Comparison of ENCODE assay signal across 28 cellular contexts in genomic region chr18:46456691-46457090, GRCh38.
"Had no signal": no experiment of that assay in that cellular context is flagged by ENCODE, and none has a peak within 500 bp of the region (broad histone marks: within the 10 kb centered on the region; RNA-seq: fewer than 3 reads in every experiment).

No MANE protein-coding gene starts in this region.

- H3K4me1 Mint-ChIP-seq: stimulated activated effector memory CD8-positive, alpha-beta T cell treated with anti-CD3 and anti-CD28 coated beads, Interleukin-12 subunit alpha, Interleukin-12 subunit beta, amount 100 ng/mL, for 72 hours; stimulated activated memory B cell treated with anti-CD40 and anti-IgM and Interleukin-4, amounts not matched to agents 10 μg/mL and 1 μg/mL and 100 μg/mL, for 72 hours; stimulated activated naive B cell treated with anti-CD40 and anti-IgM and Interleukin-4, amounts not matched to agents 10 μg/mL and 1 μg/mL and 100 μg/mL, for 72 hours; stimulated activated naive CD8-positive, alpha-beta T cell treated with anti-CD3 and anti-CD28 coated beads, Interleukin-15, amount 100 ng/mL, for 72 hours had no signal

- H3K27ac ChIP-seq: stomach, suprapubic skin, testis, thoracic aorta, thyroid gland, tibial artery, tibial nerve, transverse colon, upper lobe of left lung, upper lobe of right lung, uterus, vagina had no signal

- H3K9me3 ChIP-seq: suprapubic skin, testis, thoracic aorta, thyroid gland, transverse colon, upper lobe of left lung, upper lobe of right lung, uterus, vagina had no signal

- H3K27me3 Mint-ChIP-seq: stimulated activated naive CD8-positive, alpha-beta T cell treated with anti-CD3 and anti-CD28 coated beads, Interleukin-15, Interleukin-2, amounts not matched to agents 100 ng/mL and 50 ng/mL, for 24 hours; type B pancreatic cell had no signal

- H3K4me1 ChIP-seq: stomach, suprapubic skin, testis, thyroid gland, tibial artery, tibial nerve, transverse colon, upper lobe of left lung, upper lobe of right lung, uterus, vagina had no signal

- H3K27ac Mint-ChIP-seq: stimulated activated effector memory CD8-positive, alpha-beta T cell treated with anti-CD3 and anti-CD28 coated beads, Interleukin-12 subunit alpha, Interleukin-12 subunit beta, amount 100 ng/mL, for 72 hours; stimulated activated memory B cell treated with anti-CD40 and anti-IgM and Interleukin-4, amounts not matched to agents 10 μg/mL and 1 μg/mL and 100 μg/mL, for 72 hours; stimulated activated naive B cell treated with anti-CD40 and anti-IgM and Interleukin-4, amounts not matched to agents 10 μg/mL and 1 μg/mL and 100 μg/mL, for 72 hours; stimulated activated naive CD8-positive, alpha-beta T cell treated with anti-CD3 and anti-CD28 coated beads, Interleukin-15, amount 100 ng/mL, for 72 hours; stimulated activated naive CD8-positive, alpha-beta T cell treated with anti-CD3 and anti-CD28 coated beads, Interleukin-15, Interleukin-2, amounts not matched to agents 100 ng/mL and 50 ng/mL, for 24 hours; type B pancreatic cell had no signal

- H3K36me3 Mint-ChIP-seq: stimulated activated memory B cell treated with anti-CD40 and anti-IgM and Interleukin-4, amounts not matched to agents 10 μg/mL and 1 μg/mL and 100 μg/mL, for 72 hours; stimulated activated naive B cell treated with anti-CD40 and anti-IgM and Interleukin-4, amounts not matched to agents 10 μg/mL and 1 μg/mL and 100 μg/mL, for 72 hours had no signal

- H3K9me3 Mint-ChIP-seq: stimulated activated effector memory CD8-positive, alpha-beta T cell treated with anti-CD3 and anti-CD28 coated beads, Interleukin-12 subunit alpha, Interleukin-12 subunit beta, amount 100 ng/mL, for 72 hours; stimulated activated memory B cell treated with anti-CD40 and anti-IgM and Interleukin-4, amounts not matched to agents 10 μg/mL and 1 μg/mL and 100 μg/mL, for 72 hours; stimulated activated naive B cell treated with anti-CD40 and anti-IgM and Interleukin-4, amounts not matched to agents 10 μg/mL and 1 μg/mL and 100 μg/mL, for 72 hours; stimulated activated naive CD8-positive, alpha-beta T cell treated with anti-CD3 and anti-CD28 coated beads, Interleukin-15, amount 100 ng/mL, for 72 hours; stimulated activated naive CD8-positive, alpha-beta T cell treated with anti-CD3 and anti-CD28 coated beads, Interleukin-15, Interleukin-2, amounts not matched to agents 100 ng/mL and 50 ng/mL, for 24 hours; type B pancreatic cell had no signal

- H3K4me3 ChIP-seq: stomach, suprapubic skin, thoracic aorta, thyroid gland, tibial artery, tibial nerve, transverse colon, upper lobe of left lung, upper lobe of right lung, uterus, vagina had no signal

- H3K36me3 ChIP-seq: suprapubic skin, thoracic aorta, thyroid gland, tibial artery, transverse colon, upper lobe of left lung, upper lobe of right lung, uterus, vagina had no signal

- DNase-seq: stimulated activated CD4-positive, alpha-beta T cell treated with anti-CD3 and anti-CD28 coated beads, Interleukin-2, amount 100 ng/mL, for 48 hours; stimulated activated CD4-positive, alpha-beta T cell treated with anti-CD3 and anti-CD28 coated beads, Interleukin-4, amount 100 ng/mL, for 1 hour; stimulated activated CD4-positive, alpha-beta T cell treated with anti-CD3 and anti-CD28 coated beads, Interleukin-4, amount 100 ng/mL, for 24 hours; stimulated activated CD4-positive, alpha-beta T cell treated with anti-CD3 and anti-CD28 coated beads, Interleukin-4, amount 100 ng/mL, for 4 hours; stimulated activated CD8-positive, alpha-beta memory T cell treated with anti-CD3 and anti-CD28 coated beads, Interleukin-4, amount 100 ng/mL, for 48 hours; stimulated activated naive B cell treated with anti-CD40 and anti-IgM and Interleukin-4, amounts not matched to agents 10 μg/mL and 1 μg/mL and 100 μg/mL, for 72 hours; stimulated activated naive CD4-positive, alpha-beta T cell; stimulated activated naive CD4-positive, alpha-beta T cell treated with Interleukin-2 at 50 U/mL for 16 hours; stimulated activated naive CD8-positive, alpha-beta T cell treated with anti-CD3 and anti-CD28 coated beads, Interleukin-15, amount 100 ng/mL, for 72 hours; stimulated activated naive CD8-positive, alpha-beta T cell treated with anti-CD3 and anti-CD28 coated beads, Interleukin-15, Interleukin-2, amounts not matched to agents 100 U/mL and 50 U/mL, for 24 hours; stomach; substantia nigra; testis; thyroid gland; tibial artery; transverse colon; trophoblast cell; upper lobe of left lung; upper lobe of right lung; uterus had no signal

- H3K4me3 Mint-ChIP-seq: stimulated activated effector memory CD8-positive, alpha-beta T cell treated with anti-CD3 and anti-CD28 coated beads, Interleukin-12 subunit alpha, Interleukin-12 subunit beta, amount 100 ng/mL, for 72 hours; stimulated activated memory B cell treated with anti-CD40 and anti-IgM and Interleukin-4, amounts not matched to agents 10 μg/mL and 1 μg/mL and 100 μg/mL, for 72 hours; stimulated activated naive B cell treated with anti-CD40 and anti-IgM and Interleukin-4, amounts not matched to agents 10 μg/mL and 1 μg/mL and 100 μg/mL, for 72 hours; stimulated activated naive CD8-positive, alpha-beta T cell treated with anti-CD3 and anti-CD28 coated beads, Interleukin-15, amount 100 ng/mL, for 72 hours; stimulated activated naive CD8-positive, alpha-beta T cell treated with anti-CD3 and anti-CD28 coated beads, Interleukin-15, Interleukin-2, amounts not matched to agents 100 ng/mL and 50 ng/mL, for 24 hours; type B pancreatic cell had no signal

- H3K27me3 ChIP-seq: suprapubic skin, testis, thyroid gland, tibial artery, tibial nerve, transverse colon, upper lobe of left lung, upper lobe of right lung, uterus, vagina had no signal
